ENCODE assay signal across 1 cellular context in the genomic region with DNA sequence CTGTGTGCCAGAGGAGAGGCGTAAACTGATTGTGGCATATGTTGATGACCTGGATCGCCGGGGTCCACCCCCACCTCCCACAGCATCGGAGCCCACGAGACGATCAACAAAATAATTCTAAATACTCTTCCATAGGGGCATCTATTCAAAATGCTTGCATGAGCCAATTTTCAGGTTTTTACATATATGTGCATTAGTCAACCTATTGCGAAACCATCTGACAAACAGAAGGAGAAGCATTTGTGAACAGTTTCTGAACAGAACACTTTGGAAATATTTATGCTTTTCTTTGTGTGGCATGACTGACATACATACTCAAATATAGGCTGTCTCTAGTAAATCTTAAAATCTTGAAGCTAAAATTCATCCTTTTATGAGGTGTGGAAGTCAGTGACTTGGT.
TF ChIP-seq lines count a peak whose summit lies in the region.

No MANE protein-coding gene starts in this region.

TF ChIP-seq in GM12878, 131 proteins besides CTCF, POLR2A, EP300 and RAD21 (continued from another document):
- no peak for TF ChIP-seq E2F8 (IDR thresholded peaks at IDR 0.05; ENCODE audit: low read depth, partially characterized antibody)
- no peak for TF ChIP-seq IKZF1 (conservative IDR thresholded peaks at IDR 0.05)
- TF ChIP-seq NR2C1 (IDR thresholded peaks at IDR 0.05) = no peak
- no peak for TF ChIP-seq POLR2AphosphoS2 (IDR thresholded peaks at IDR 0.05; ENCODE audit: low read depth, low read length)
